Comparison of ENCODE assay signal across 8 cellular contexts in the genomic region with DNA sequence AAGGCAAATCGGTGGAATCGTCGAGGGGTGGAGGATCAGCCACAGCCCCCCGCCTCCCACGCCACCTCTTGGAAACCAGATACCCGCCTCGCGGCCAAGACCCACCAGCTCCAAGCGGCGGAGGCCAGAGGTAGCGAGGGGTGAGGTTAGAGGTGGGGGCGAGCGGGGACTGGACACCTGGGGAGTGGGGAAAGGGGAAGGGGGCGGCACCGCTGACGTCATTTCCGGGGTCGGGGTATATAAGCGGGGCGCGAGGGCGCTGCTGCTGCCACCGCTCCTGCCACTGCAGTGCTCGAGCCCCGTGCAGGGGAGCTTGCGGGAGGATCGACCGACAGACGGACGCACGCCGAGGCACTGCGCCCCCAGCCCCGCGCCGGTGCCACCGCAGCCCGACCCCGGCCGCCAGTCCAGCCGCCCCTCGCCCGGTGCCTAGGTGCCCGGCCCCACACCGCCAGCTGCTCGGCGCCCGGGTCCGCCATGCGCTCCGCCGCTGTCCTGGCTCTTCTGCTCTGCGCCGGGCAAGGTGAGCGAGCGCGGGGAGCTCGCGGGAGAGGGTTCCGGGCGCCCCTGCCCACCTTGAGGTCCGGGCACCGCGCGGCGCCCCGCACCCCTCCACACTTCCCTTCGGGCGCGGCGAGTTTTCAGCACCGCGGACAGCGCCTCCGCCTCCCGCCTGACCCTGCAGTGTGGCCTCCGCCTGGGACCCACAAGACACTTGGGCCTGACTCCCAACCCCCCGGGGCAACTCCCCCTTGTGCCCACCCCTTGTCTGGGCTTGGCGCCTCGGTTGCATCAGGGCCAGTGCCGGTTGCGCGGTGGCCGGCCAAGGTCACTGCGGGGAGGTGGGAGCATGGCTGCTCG. TPM values are rescaled to one million over a fixed set of nuclear protein-coding genes. Genes with fewer than 3 reads are reported as not detected.
DNase-seq lines count a peak whose midpoint lies in the region; ATAC-seq lines count a peak whose summit lies in the region.

A gene with protein sequence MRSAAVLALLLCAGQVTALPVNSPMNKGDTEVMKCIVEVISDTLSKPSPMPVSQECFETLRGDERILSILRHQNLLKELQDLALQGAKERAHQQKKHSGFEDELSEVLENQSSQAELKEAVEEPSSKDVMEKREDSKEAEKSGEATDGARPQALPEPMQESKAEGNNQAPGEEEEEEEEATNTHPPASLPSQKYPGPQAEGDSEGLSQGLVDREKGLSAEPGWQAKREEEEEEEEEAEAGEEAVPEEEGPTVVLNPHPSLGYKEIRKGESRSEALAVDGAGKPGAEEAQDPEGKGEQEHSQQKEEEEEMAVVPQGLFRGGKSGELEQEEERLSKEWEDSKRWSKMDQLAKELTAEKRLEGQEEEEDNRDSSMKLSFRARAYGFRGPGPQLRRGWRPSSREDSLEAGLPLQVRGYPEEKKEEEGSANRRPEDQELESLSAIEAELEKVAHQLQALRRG (plus strand): TSS at position 268 of the 861 bp plus-strand sequence. CDS start 210 bp downstream, at position 478.

- no peak within 1 kb of the TSS for H3K27ac ChIP-seq in CD4-positive, alpha-beta memory T cell (ENCODE audit: low read depth, low read length)
- H3K27ac ChIP-seq in HUES64 (ENCODE audit: low read depth, low read length) (no peak within 1 kb of the TSS), adipose tissue (ENCODE audit: low read depth, low read length) (no peak within 1 kb of the TSS)

- peaks cover 0 to 5% (median 4%) of the 10 kb centered on the region in 4 donors for H3K4me1 Mint-ChIP-seq in CD4-positive, alpha-beta memory T cell
- H3K4me1 Mint-ChIP-seq in activated T-helper 17 cell treated with anti-CD3 and anti-CD28 coated beads, Interleukin-2, amount 50 U/mL, for 72 hours: no peaks in the 10 kb centered on the region

- POLR2A ChIA-PET in CD4-positive, alpha-beta memory T cell (lab: Charles Lee; ENCODE audit: partially characterized antibody): no interaction called here

- H3K27ac Mint-ChIP-seq in CD4-positive, alpha-beta memory T cell: peak within 1 kb of the TSS in 1 of 7 donors; percentile 66
- H3K27ac Mint-ChIP-seq in activated T-helper 17 cell treated with anti-CD3 and anti-CD28 coated beads, Interleukin-2, amount 50 U/mL, for 72 hours: no peak within 1 kb of the TSS

- H3K9me3 ChIP-seq in CD4-positive, alpha-beta memory T cell (ENCODE audit: control insufficient read depth in 1 of 2, low read length in 2 of 2): no peaks in the 10 kb centered on the region
- H3K9me3 ChIP-seq in HUES64 (ENCODE audit: insufficient read depth, low read depth, low read length): no peaks in the 10 kb centered on the region

- DNase-seq in CD4-positive, alpha-beta memory T cell: peak in 4 of 5 donors; percentile 14 to 33 (median 32)
- peak; percentile 63 to 69 for DNase-seq in SHP77 (lab: John Stamatoyannopoulos, UW)
- peak; percentile 51 to 60 for DNase-seq in stimulated activated CD4-positive, alpha-beta T cell treated with anti-CD3 and anti-CD28 coated beads, Interleukin-2, amount 100 ng/mL, for 24 hours

- ATAC-seq in GM18868 (IDR thresholded peaks at IDR 0.05; ENCODE audit: unreplicated experiment): no peak
- no peak for ATAC-seq in activated T-helper 17 cell treated with anti-CD3 and anti-CD28 coated beads, Interleukin-2, amount 50 U/mL, for 72 hours (replicated peaks)

- WGBS in HUES64: 2% methylated on average over 86 of the region's 86 CpGs
- 4 to 7% (median 7%) methylated on average over 66 to 86 of the region's 86 CpGs for WGBS in adipose tissue, 3 donors

- H3K4me3 ChIP-seq in CD4-positive, alpha-beta memory T cell (ENCODE audit: low read length in 2 of 2): no peak within 1 kb of the TSS
- peak within 1 kb of the TSS; percentile 74 for H3K4me3 ChIP-seq in HUES64 (ENCODE audit: low read length)
- peak within 1 kb of the TSS; percentile 64 for H3K4me3 ChIP-seq in iPS-11a (ENCODE audit: low read depth, low read length)

- intact Hi-C loops in CD4-positive, alpha-beta memory T cell (cut with micrococcal nuclease): no loop called here

- H3K4me1 ChIP-seq in CD4-positive, alpha-beta memory T cell (ENCODE audit: insufficient read depth, low read length): no peaks in the 10 kb centered on the region
- H3K4me1 ChIP-seq in HUES64 (ENCODE audit: insufficient read depth, low read length): peaks cover 7% of the 10 kb centered on the region; the same call in 1 of the 2 replicates

- CTCF ChIA-PET in CD4-positive, alpha-beta memory T cell (lab: Charles Lee; ENCODE audit: partially characterized antibody): no interaction called here

- H3K9me3 Mint-ChIP-seq in CD4-positive, alpha-beta memory T cell: peaks cover 0 to 16% (median 0%) of the 10 kb centered on the region in 8 donors
- no peaks in the 10 kb centered on the region for H3K9me3 Mint-ChIP-seq in activated T-helper 17 cell treated with anti-CD3 and anti-CD28 coated beads, Interleukin-2, amount 50 U/mL, for 72 hours

- peaks cover 19 to 34% of the 10 kb centered on the region in 2 donors for H3K27me3 Mint-ChIP-seq in CD4-positive, alpha-beta memory T cell
- H3K27me3 Mint-ChIP-seq in activated T-helper 17 cell treated with anti-CD3 and anti-CD28 coated beads, Interleukin-2, amount 50 U/mL, for 72 hours: peaks cover 23% of the 10 kb centered on the region

- H3K36me3 Mint-ChIP-seq in CD4-positive, alpha-beta memory T cell: no peaks in the 10 kb centered on the region
- H3K36me3 Mint-ChIP-seq in activated T-helper 17 cell treated with anti-CD3 and anti-CD28 coated beads, Interleukin-2, amount 50 U/mL, for 72 hours (ENCODE audit: low read depth): no peaks in the 10 kb centered on the region

- peak within 1 kb of the TSS; percentile 36; the same call in 1 of the 2 replicates for H3K9ac ChIP-seq in HUES64 (ENCODE audit: low read depth, low read length)

- H3K36me3 ChIP-seq in CD4-positive, alpha-beta memory T cell (ENCODE audit: insufficient read depth, low read length): no peaks in the 10 kb centered on the region
- H3K36me3 ChIP-seq in HUES64 (ENCODE audit: insufficient read depth, low read length): no peaks in the 10 kb centered on the region

- no peak within 1 kb of the TSS for H3K4me3 Mint-ChIP-seq in CD4-positive, alpha-beta memory T cell
- no peak within 1 kb of the TSS for H3K4me3 Mint-ChIP-seq in activated T-helper 17 cell treated with anti-CD3 and anti-CD28 coated beads, Interleukin-2, amount 50 U/mL, for 72 hours

- H3K27me3 ChIP-seq in CD4-positive, alpha-beta memory T cell (ENCODE audit: insufficient read depth, low read length): no peaks in the 10 kb centered on the region
- peaks cover 30% of the 10 kb centered on the region for H3K27me3 ChIP-seq in HUES64 (ENCODE audit: insufficient read depth, low read length)

RNA-seq across cellular contexts. Expression of the gene that starts here (rescaled TPM):
- total RNA-seq in CD4-positive, alpha-beta memory T cell: not detected
- polyA plus RNA-seq in CD4-positive, alpha-beta memory T cell: not detected
- polyA plus RNA-seq in HUES64 (2013, experiment 1 of 2): 27.1 TPM
- polyA plus RNA-seq in HUES64 (2013, experiment 2 of 2): 25.7 TPM
- 10 to 100 TPM in 2 of 3 donors, under 1 TPM in 1; 0.67 to 41.3 (median 16.5) TPM for polyA plus RNA-seq in adipose tissue
- total RNA-seq in activated T-helper 17 cell treated with anti-CD3 and anti-CD28 coated beads, Interleukin-2, amount 50 U/mL, for 72 hours: not detected

Comparison
In these comparisons a context has a peak if more than half of its experiments do, and no peak if none do; other contexts are left out.
1. Peak in DNase-seq in CD4-positive, alpha-beta memory T cell; RNA of the gene not detected or under 1 TPM.
2. H3K4me3 ChIP-seq: peak in HUES64 (single experiment) and iPS-11a (single experiment); none in CD4-positive, alpha-beta memory T cell (0 of 2).
3. Peak in every context shown above with its lines, with median percentiles within 50 percentile points of each other: DNase-seq.